In the genomic region with DNA sequence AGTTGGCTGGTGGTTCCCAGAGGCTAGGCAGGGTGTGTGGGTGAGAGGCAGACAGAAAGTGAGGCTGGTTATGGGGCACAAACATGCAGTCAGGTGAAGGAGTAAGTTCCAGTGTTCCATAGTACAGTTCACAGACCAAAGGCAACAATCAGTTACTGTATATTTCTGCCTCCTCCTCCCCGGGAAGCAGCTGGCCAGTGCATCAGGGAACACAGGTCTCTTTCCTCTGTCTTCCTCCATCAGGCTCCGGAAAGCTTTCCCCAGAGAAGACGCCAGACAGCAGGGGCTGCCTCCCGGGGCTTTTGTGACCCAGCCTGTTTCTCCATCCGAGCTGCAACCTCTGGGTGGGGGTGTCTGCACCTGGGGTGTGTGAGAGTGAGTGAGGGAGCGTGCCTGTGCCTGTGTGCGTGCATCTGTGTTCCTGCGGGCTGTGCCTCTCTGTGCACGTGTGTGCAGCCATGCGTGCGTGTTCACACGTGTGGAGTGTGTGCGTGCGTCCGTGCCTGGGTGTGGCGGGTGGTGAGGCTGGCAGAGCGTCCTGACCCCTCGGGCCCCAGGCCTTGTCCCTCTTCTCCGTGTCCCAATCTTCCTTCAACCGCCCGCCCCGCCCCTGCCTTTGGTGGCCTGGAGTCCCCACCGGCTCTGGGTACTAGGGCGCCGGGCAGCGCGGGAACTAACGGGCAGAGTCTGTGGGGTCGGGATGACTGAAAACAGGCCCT, we compare ENCODE assay signal across 8 cellular contexts.
DNase-seq lines count a peak whose midpoint lies in the region; ATAC-seq, FAIRE-seq and TF ChIP-seq lines count a peak whose summit lies in the region.
"Not testable (repeated sequence)": the region's sequence is repeated elsewhere in the genome, so short reads cannot be mapped to it uniquely, and the experiment has no call there.

No MANE protein-coding gene starts in this region.

- H3K27ac ChIP-seq in AG04450 (ENCODE audit: low read depth, low read length); HUES6 (ENCODE audit: low read depth, low read length); HepG2 (ENCODE audit: extremely low read length, insufficient read depth, low read length): not testable (repeated sequence)

- H3K4me1 ChIP-seq in HUES6 (ENCODE audit: control insufficient read depth, insufficient read depth, low read length), result not testable (repeated sequence)
- peaks cover 13% of the 10 kb centered on the region for H3K4me1 ChIP-seq in HepG2 (ENCODE audit: insufficient read depth, low read length)

- not testable (repeated sequence) for H3K79me2 ChIP-seq in HepG2 (ENCODE audit: insufficient read depth, low read length)

- H3K27ac Mint-ChIP-seq in activated CD8-positive, alpha-beta T cell treated with anti-CD3 and anti-CD28 coated beads for 36 hours, result peak overlapping the region; percentile 66
- not testable (repeated sequence) for H3K27ac Mint-ChIP-seq in central memory CD8-positive, alpha-beta T cell (ENCODE audit: low read depth)

- not testable (repeated sequence) for TF ChIP-seq POLR2A in HepG2 (IDR thresholded peaks at IDR 0.05; ENCODE audit: insufficient read depth in 1 of 2, low read depth in 2 of 2, low read length in 2 of 2)

- not testable (repeated sequence) for TF ChIP-seq RAD21 in HepG2 (CRISPR knock-in tag; IDR thresholded peaks at IDR 0.05)

- in situ Hi-C loops in HepG2 (cut with HindIII; ENCODE audit: extremely low pct_ligation_motif_present, low pct_unique_long_range_greater_than_20kb), result not testable (repeated sequence)

- POLR2A ChIA-PET in AG04450 (lab: Yijun Ruan, JAX); HepG2 (lab: Yijun Ruan, JAX): not testable (repeated sequence)
- POLR2A ChIA-PET in activated CD8-positive, alpha-beta T cell treated with anti-CD3 and anti-CD28 coated beads for 36 hours (lab: Charles Lee), result interaction anchor here (0.5 kb wide), 1 partner anchor 300 kb away, joined by 3 read pairs; no protein-coding TSS in a partner anchor

- H3K9me3 ChIP-seq in AG04450 (ENCODE audit: control insufficient read depth, insufficient read depth, low read length); HUES6 (ENCODE audit: control insufficient read depth, insufficient read depth, low read depth, low read length); HepG2 (ENCODE audit: low read length): not testable (repeated sequence)

- H3K36me3 ChIP-seq in HUES6 (ENCODE audit: control insufficient read depth, insufficient read depth, low read length); HepG2 (replicated peaks in 1 of 2; ENCODE audit: control insufficient read depth in 1 of 2, insufficient read depth in 2 of 2, low read length in 2 of 2): not testable (repeated sequence)

- not testable (repeated sequence) for H2AFZ ChIP-seq in HepG2 (ENCODE audit: low read length)

- not testable (repeated sequence) for H4K20me1 ChIP-seq in HepG2 (ENCODE audit: insufficient read depth, low read length)

- ATAC-seq in GM19035 (IDR thresholded peaks at IDR 0.05; ENCODE audit: unreplicated experiment) (peak; percentile 50), HG02759 (IDR thresholded peaks at IDR 0.05; ENCODE audit: unreplicated experiment) (peak; percentile 74), HepG2 (peak; percentile 70)
- peak; percentile 66 for ATAC-seq in activated CD8-positive, alpha-beta T cell treated with anti-CD3 and anti-CD28 coated beads for 36 hours
- peak; percentile 61 for ATAC-seq in central memory CD8-positive, alpha-beta T cell (replicated peaks; ENCODE audit: extremely low read depth, poor library complexity, severe bottlenecking)

- BruUV-seq in HepG2 (replicated peaks; lab: Mats Ljungman, UMichigan), result not testable (repeated sequence)

- not testable (repeated sequence) for H3K27me3 Mint-ChIP-seq in activated CD8-positive, alpha-beta T cell treated with anti-CD3 and anti-CD28 coated beads for 36 hours; central memory CD8-positive, alpha-beta T cell

- CTCF ChIA-PET in AG04450 (lab: Charles Lee); activated CD8-positive, alpha-beta T cell treated with anti-CD3 and anti-CD28 coated beads for 36 hours (lab: Charles Lee); HepG2 (lab: Yijun Ruan, JAX; ENCODE audit: low intra/inter-chr PET ratio, low total read pairs): not testable (repeated sequence)

- H3K9ac ChIP-seq in HUES6 (ENCODE audit: low read length); HepG2 (ENCODE audit: insufficient read depth, low read depth, low read length): not testable (repeated sequence)

- not testable (repeated sequence) for DNase-seq in AG04450 (ENCODE audit: low read depth, low spot score); HepG2 (ENCODE audit: low spot score)
- DNase-seq in activated CD8-positive, alpha-beta T cell treated with anti-CD3 and anti-CD28 coated beads for 36 hours, result peak; percentile 61
- DNase-seq in central memory CD8-positive, alpha-beta T cell (ENCODE audit: low spot score in 2 of 2), result peak in 1 of 2 donors; percentile 38
- DNase-seq in stimulated activated CD4-positive, alpha-beta T cell treated with anti-CD3 and anti-CD28 coated beads, Interleukin-12 subunit alpha, Interleukin-12 subunit beta, amount 100 ng/mL, for 48 hours (ENCODE audit: low read depth in 2 of 3, low spot score in 1 of 3), result peak in 2 of 3 donors; percentile 8 to 20

- H3K9me3 Mint-ChIP-seq in activated CD8-positive, alpha-beta T cell treated with anti-CD3 and anti-CD28 coated beads for 36 hours; central memory CD8-positive, alpha-beta T cell: not testable (repeated sequence)

- H3K4me2 ChIP-seq in HepG2 (ENCODE audit: low read depth, low read length), result peak overlapping the region; percentile 68

- intact Hi-C loops in activated CD8-positive, alpha-beta T cell treated with anti-CD3 and anti-CD28 coated beads for 36 hours (cut with micrococcal nuclease); HepG2 (cut with micrococcal nuclease; ENCODE audit: unreplicated experiment): not testable (repeated sequence)

- peak overlapping the region; percentile 48 for H3K4me3 ChIP-seq in AG04450 (ENCODE audit: low read depth, low read length)
- peak overlapping the region; percentile 53 for H3K4me3 ChIP-seq in HUES6 (ENCODE audit: low read depth, low read length)
- peak overlapping the region in 2 of 3 experiments; percentile 50 to 54; a peak in 3 of 6 replicates for H3K4me3 ChIP-seq in HepG2 (replicated peaks in 1 of 3; ENCODE audit: insufficient read depth in 1 of 3, low read depth in 2 of 3, low read length in 3 of 3)

- H3K4me3 Mint-ChIP-seq in activated CD8-positive, alpha-beta T cell treated with anti-CD3 and anti-CD28 coated beads for 36 hours, result peak overlapping the region; percentile 62
- H3K4me3 Mint-ChIP-seq in central memory CD8-positive, alpha-beta T cell, result not testable (repeated sequence)

- not testable (repeated sequence) for H3K27me3 ChIP-seq in AG04450 (ENCODE audit: control insufficient read depth, insufficient read depth, low read length); HUES6 (ENCODE audit: control insufficient read depth, insufficient read depth, low read length); HepG2 (ENCODE audit: control insufficient read depth in 1 of 2, insufficient read depth in 2 of 2, low read length in 2 of 2)

- not testable (repeated sequence) for TF ChIP-seq EP300 in HepG2 (IDR thresholded peaks at IDR 0.05; ENCODE audit: low read depth in 2 of 2, low read length in 2 of 2); HepG2 (CRISPR knock-in tag; IDR thresholded peaks at IDR 0.05; ENCODE audit: borderline replicate concordance)

- not testable (repeated sequence) for H3K36me3 Mint-ChIP-seq in activated CD8-positive, alpha-beta T cell treated with anti-CD3 and anti-CD28 coated beads for 36 hours (ENCODE audit: low read depth); central memory CD8-positive, alpha-beta T cell (ENCODE audit: insufficient read depth)

- TF ChIP-seq CTCF in AG04450 (IDR thresholded peaks at IDR 0.05; ENCODE audit: low read depth, low read length); activated CD8-positive, alpha-beta T cell treated with anti-CD3 and anti-CD28 coated beads for 36 hours (IDR thresholded peaks at IDR 0.05); HepG2 (CRISPR knock-in tag; IDR thresholded peaks at IDR 0.05): not testable (repeated sequence)

- not testable (repeated sequence) for H3K4me1 Mint-ChIP-seq in activated CD8-positive, alpha-beta T cell treated with anti-CD3 and anti-CD28 coated beads for 36 hours (ENCODE audit: low read depth); central memory CD8-positive, alpha-beta T cell

- 0% methylated on average over 9 of the region's 29 CpGs for WGBS in HepG2 (ENCODE audit: low lambda C conversion rate)

- not testable (repeated sequence) for FAIRE-seq in HepG2 (lab: Jason Lieb, UNC)
